In the genomic region with DNA sequence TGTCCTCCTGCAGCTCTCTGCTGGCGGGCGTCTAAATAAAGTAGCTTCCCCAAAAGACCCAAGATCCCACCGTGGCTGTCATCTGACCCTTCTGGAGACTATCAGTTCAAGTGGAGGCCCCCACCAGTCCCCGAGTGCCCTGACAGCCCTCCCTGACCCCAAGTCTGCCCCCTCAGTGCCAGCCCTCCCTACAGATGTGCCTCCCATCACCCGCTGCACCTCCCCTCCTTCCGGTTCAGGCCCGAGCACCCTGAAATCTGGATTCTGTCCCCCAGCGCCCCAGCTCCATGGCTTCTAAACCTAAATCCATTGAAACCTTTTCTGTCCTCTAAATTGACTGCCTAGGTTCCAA, we compare ENCODE assay signal across 8 cellular contexts. TPM values are rescaled to one million over a fixed set of nuclear protein-coding genes. Genes with fewer than 3 reads are reported as not detected.
DNase-seq lines count a peak whose midpoint lies in the region; ATAC-seq, FAIRE-seq and TF ChIP-seq lines count a peak whose summit lies in the region.

No MANE protein-coding gene starts in this region.

- no peak overlapping the region for H2BK5ac ChIP-seq in mesenchymal stem cell (ENCODE audit: low read depth, low read length, poor library complexity, severe bottlenecking)

- peak overlapping the region; percentile 40 for H4K91ac ChIP-seq in mesenchymal stem cell (ENCODE audit: low read length)

- H3K9ac ChIP-seq in mesenchymal stem cell (ENCODE audit: low read length), result peak overlapping the region; percentile 93

- 0 out of 2 replicates have a peak, but pooled peaks have one; percentile 37 for TF ChIP-seq POLR2A in GM12892 (IDR thresholded peaks at IDR 0.05; ENCODE audit: low read depth, low read length)
- no peak for TF ChIP-seq POLR2A in thyroid gland (IDR thresholded peaks at IDR 0.05)

- no peaks in the 10 kb centered on the region for H3K9me2 ChIP-seq in PC-9 (ENCODE audit: insufficient read depth)

- BruUV-seq in PC-9 (replicated peaks; lab: Mats Ljungman, UMichigan), result no TSS peak

- peak overlapping the region; percentile 86 for H2BK15ac ChIP-seq in mesenchymal stem cell (ENCODE audit: low read depth, poor library complexity, severe bottlenecking)

- no peak overlapping the region for H2AK5ac ChIP-seq in mesenchymal stem cell (ENCODE audit: low read length, severe bottlenecking)

- POLR2A ChIA-PET in PC-9 (lab: Charles Lee; ENCODE audit: unreplicated experiment), result no interaction called here

- WGBS in mesenchymal stem cell, result 37% methylated on average over 8 of the region's 8 CpGs
- WGBS in thyroid gland, 2 donors, result 16 to 36% methylated on average over 5 to 8 of the region's 8 CpGs

- no peaks in the 10 kb centered on the region for H3K36me3 ChIP-seq in PC-9 (ENCODE audit: low read depth)
- H3K36me3 ChIP-seq in mesenchymal stem cell (ENCODE audit: control insufficient read depth in 1 of 2, insufficient read depth in 2 of 2, low read depth in 1 of 2, low read length in 2 of 2), result peaks cover 21 to 37% of the 10 kb centered on the region in 2 experiments
- peaks cover 0 to 2% of the 10 kb centered on the region in 2 donors for H3K36me3 ChIP-seq in thyroid gland

- H3K79me2 ChIP-seq in PC-9 (ENCODE audit: low read depth), result no peaks in the 10 kb centered on the region

- H3K14ac ChIP-seq in mesenchymal stem cell (ENCODE audit: low read length in 2 of 2), result no peak overlapping the region

- no peak overlapping the region for H3K23ac ChIP-seq in mesenchymal stem cell (ENCODE audit: low read length in 2 of 2)

- H3F3A ChIP-seq in PC-9 (ENCODE audit: insufficient read depth, low read depth), result peaks cover 26% of the 10 kb centered on the region; the same call in 1 of the 2 replicates

- H2AFZ ChIP-seq in PC-9 (peak overlapping the region; percentile 91), mesenchymal stem cell (ENCODE audit: low read depth, low read length) (peak overlapping the region; percentile 8)

- H3K27ac ChIP-seq in PC-9 (no peak overlapping the region), caudate nucleus (ENCODE audit: low read depth, low read length) (peak overlapping the region; percentile 67), mesenchymal stem cell (ENCODE audit: low read length, poor library complexity, severe bottlenecking) (no peak overlapping the region), thyroid gland (peak overlapping the region in 2 of 3 donors; percentile 47 to 79)

- H4K8ac ChIP-seq in mesenchymal stem cell (ENCODE audit: low read length), result peak overlapping the region; percentile 98

- H3K18ac ChIP-seq in mesenchymal stem cell (ENCODE audit: low read depth in 1 of 2, low read length in 2 of 2), result peak overlapping the region; percentile 25 to 93

- peaks cover 28% of the 10 kb centered on the region for H3K79me1 ChIP-seq in mesenchymal stem cell (replicated peaks; ENCODE audit: low read length, poor library complexity, severe bottlenecking)

- DNase-seq in GM12892 (ENCODE audit: insufficient read length), result no peak
- DNase-seq in PC-9, result no peak
- DNase-seq in caudate nucleus (lab: John Stamatoyannopoulos, UW), result peak in 3 of 61 donors; percentile 38 to 46 (median 39)
- no peak for DNase-seq in mesenchymal stem cell
- no peak for DNase-seq in thyroid gland
- DNase-seq in NCI-H1092 (lab: John Stamatoyannopoulos, UW), result no peak
- no peak for DNase-seq in cerebellar nuclear complex (lab: John Stamatoyannopoulos, UW)

- FAIRE-seq in GM12892 (lab: Jason Lieb, UNC), result peak; percentile 63

- peaks cover 23% of the 10 kb centered on the region for H3K4me1 ChIP-seq in PC-9 (replicated peaks; ENCODE audit: insufficient read depth)
- H3K4me1 ChIP-seq in mesenchymal stem cell (ENCODE audit: control insufficient read depth, insufficient read depth, low read depth, low read length), result peaks cover 13% of the 10 kb centered on the region
- H3K4me1 ChIP-seq in thyroid gland, result peaks cover 4 to 6% of the 10 kb centered on the region in 2 donors

- H3K4me2 ChIP-seq in PC-9, result peak overlapping the region; percentile 83
- H3K4me2 ChIP-seq in mesenchymal stem cell (ENCODE audit: low read length, poor library complexity, severe bottlenecking), result peak overlapping the region; percentile 94

- peak overlapping the region; percentile 66 for H2BK120ac ChIP-seq in mesenchymal stem cell (ENCODE audit: low read depth, low read length)

- TF ChIP-seq CTCF in PC-9 (conservative IDR thresholded peaks at IDR 0.05) (no peak), thyroid gland (IDR thresholded peaks at IDR 0.05) (no peak)

- H3K9me3 ChIP-seq in PC-9 (ENCODE audit: insufficient read depth, low read depth) (no peaks in the 10 kb centered on the region), mesenchymal stem cell (ENCODE audit: control insufficient read depth, low read length) (no peaks in the 10 kb centered on the region), thyroid gland (no peaks in the 10 kb centered on the region)

- no peaks in the 10 kb centered on the region for H4K20me1 ChIP-seq in PC-9 (ENCODE audit: insufficient read depth)

- H3K27me3 ChIP-seq in PC-9 (ENCODE audit: insufficient read depth, low read depth) (no peaks in the 10 kb centered on the region), mesenchymal stem cell (ENCODE audit: control insufficient read depth in 1 of 2, insufficient read depth in 1 of 2, low read length in 2 of 2) (no peaks in the 10 kb centered on the region), thyroid gland (no peaks in the 10 kb centered on the region)

- ATAC-seq in GM18907 (IDR thresholded peaks at IDR 0.05; ENCODE audit: unreplicated experiment), result no peak

- H3K4ac ChIP-seq in mesenchymal stem cell (ENCODE audit: low read depth in 1 of 2, low read length in 2 of 2), result peak overlapping the region in 1 of 2 experiments; percentile 53

- H2BK12ac ChIP-seq in mesenchymal stem cell (ENCODE audit: low read length in 2 of 2), result peak overlapping the region in 1 of 2 experiments; percentile 6

- H3K4me3 ChIP-seq in PC-9 (peak overlapping the region; percentile 71), mesenchymal stem cell (ENCODE audit: insufficient read depth in 1 of 2, low read depth in 1 of 2, low read length in 2 of 2) (peak overlapping the region; percentile 77 to 86), thyroid gland (replicated peaks in 1 of 3) (peak overlapping the region; percentile 54 to 91 (median 57))

- CTCF ChIA-PET in PC-9 (lab: Charles Lee), result interaction anchor here (0.5 kb wide), 1 partner anchor 175 kb away, joined by 3 read pairs; no protein-coding TSS in a partner anchor

- intact Hi-C loops in PC-9 (cut with micrococcal nuclease; ENCODE audit: unreplicated experiment), result loop anchor here (5.0 kb wide), 1 partner anchor 61 kb away; no protein-coding TSS in a partner anchor
- intact Hi-C loops in thyroid gland (cut with DNase I), result loop anchor here (10.0 kb wide), 1 partner anchor 62 kb away; no protein-coding TSS in a partner anchor

RNA-seq across cellular contexts. Expression of a gene that starts 0.6 kb away (rescaled TPM):
- polyA plus RNA-seq in GM12892 (2012; ENCODE audit: missing spikeins), result 31.1 TPM
- total RNA-seq in PC-9 (2021) (18.3 and 23.1 TPM in 2 replicates), thyroid gland (10 to 100 TPM; 20.5 to 53.1 (median 21.4) TPM)
- 30.1 TPM for polyA plus RNA-seq in mesenchymal stem cell (2013, experiment 1 of 2)
- polyA plus RNA-seq in mesenchymal stem cell (2013, experiment 2 of 2), result 31.4 TPM

RNA-seq across cellular contexts. Expression of a gene that starts 37.0 kb away (rescaled TPM):
- polyA plus RNA-seq in GM12892 (2012; ENCODE audit: missing spikeins), result 50.3 TPM
- 8.5 and 10.3 TPM in 2 replicates for total RNA-seq in PC-9 (2021)
- polyA plus RNA-seq in mesenchymal stem cell (2013, experiment 1 of 2), result 16.9 TPM
- 17.9 TPM for polyA plus RNA-seq in mesenchymal stem cell (2013, experiment 2 of 2)
- 10 to 100 TPM in 1 of 4 donors, 1 to 10 TPM in 3; 6.6 to 11.0 (median 7.8) TPM for total RNA-seq in thyroid gland

RNA-seq across cellular contexts. Expression of a gene that starts 58.0 kb away (rescaled TPM):
- polyA plus RNA-seq in GM12892 (2012; ENCODE audit: missing spikeins), result 11.6 TPM
- total RNA-seq in PC-9 (2021), result 24.2 and 25.5 TPM in 2 replicates
- 40.6 TPM for polyA plus RNA-seq in mesenchymal stem cell (2013, experiment 1 of 2)
- polyA plus RNA-seq in mesenchymal stem cell (2013, experiment 2 of 2), result 40.4 TPM
- 10 to 100 TPM; 37.0 to 51.2 (median 42.4) TPM for total RNA-seq in thyroid gland

Comparison
In these comparisons a context has a peak if more than half of its experiments do, and no peak if none do; other contexts are left out.
1. H3K27ac ChIP-seq: peak in caudate nucleus (single experiment) and thyroid gland (2 of 3); none in PC-9 (single experiment) and mesenchymal stem cell (single experiment).
2. Peak in every context shown above with its lines, with median percentiles within 50 percentile points of each other: H3K4me3 ChIP-seq.